8 cellular contexts compared by ENCODE assay signal in genomic region chr5:10250804-10251276, GRCh38. TPM values are rescaled to one million over a fixed set of nuclear protein-coding genes. Genes with fewer than 3 reads are reported as not detected.
A peak's percentile ranks its signal among the peaks of the same experiment; 100 is the strongest.
DNase-seq lines count a peak whose midpoint lies in the region; ATAC-seq, FAIRE-seq and TF ChIP-seq lines count a peak whose summit lies in the region.

No MANE protein-coding gene starts in this region.

- 0 to 1% methylated on average over 16 to 21 of the region's 21 CpGs for WGBS in mesodermal cell (ENCODE audit: insufficient coverage in 2 of 2), 2 experiments

- peaks cover 51% of the 10 kb centered on the region for H3K36me3 ChIP-seq in NT2/D1 (ENCODE audit: insufficient read depth, insufficient read length, low read length)
- H3K36me3 ChIP-seq in bronchial epithelial cell (ENCODE audit: control insufficient read depth, insufficient read depth, low read length): peaks cover 6% of the 10 kb centered on the region
- peaks cover 43% of the 10 kb centered on the region for H3K36me3 ChIP-seq in mesodermal cell (ENCODE audit: control insufficient read depth, insufficient read depth, low read length)

- peak overlapping the region; percentile 99 for H3K27ac ChIP-seq in mesodermal cell (ENCODE audit: low read depth, low read length, severe bottlenecking)

- no peak for FAIRE-seq in bronchial epithelial cell (lab: Jason Lieb, UNC)

- peak; percentile 28 for ATAC-seq in GM21723 (IDR thresholded peaks at IDR 0.05; ENCODE audit: unreplicated experiment)
- ATAC-seq in omental fat pad (ENCODE audit: low FRiP score): no peak

- DNase-seq in CMK (ENCODE audit: low read depth): peak; percentile 52
- no peak for DNase-seq in NT2/D1 (ENCODE audit: low read depth, low spot score)
- DNase-seq in bronchial epithelial cell (ENCODE audit: low read depth): peak; percentile 31
- no peak for DNase-seq in HuH-7 (ENCODE audit: low spot score)
- no peak for DNase-seq in G401 (ENCODE audit: low spot score)
- DNase-seq in omental fat pad (ENCODE audit: low spot score): no peak

- TF ChIP-seq CTCF in bronchial epithelial cell (IDR thresholded peaks at IDR 0.05; ENCODE audit: insufficient read depth, low read length, severe bottlenecking): no peak
- TF ChIP-seq CTCF in omental fat pad (IDR thresholded peaks at IDR 0.05): no peak

- H3K27me3 ChIP-seq in NT2/D1 (ENCODE audit: insufficient read depth, insufficient read length) (no peaks in the 10 kb centered on the region), bronchial epithelial cell (ENCODE audit: control insufficient read depth, insufficient read depth, low read length) (no peaks in the 10 kb centered on the region)

- peaks cover 5% of the 10 kb centered on the region for H3K4me1 ChIP-seq in NT2/D1 (ENCODE audit: insufficient read depth, insufficient read length)
- peaks cover 7% of the 10 kb centered on the region for H3K4me1 ChIP-seq in mesodermal cell (ENCODE audit: control insufficient read depth, insufficient read depth, low read length, poor library complexity, severe bottlenecking)

- H3K9me3 ChIP-seq in NT2/D1 (ENCODE audit: insufficient read depth, low read length) (no peaks in the 10 kb centered on the region), mesodermal cell (ENCODE audit: control insufficient read depth, low read length) (no peaks in the 10 kb centered on the region)

- peak overlapping the region; percentile 91 for H3K9ac ChIP-seq in NT2/D1 (ENCODE audit: insufficient read length, low read depth)

- in situ Hi-C loops in G401 (cut with HindIII; ENCODE audit: low sequenced_read_pairs): no loop called here

- peak overlapping the region; percentile 84 for H3K4me3 ChIP-seq in NT2/D1 (ENCODE audit: insufficient read length, low read depth)
- peak overlapping the region; percentile 79 for H3K4me3 ChIP-seq in bronchial epithelial cell (ENCODE audit: low read depth, low read length)
- H3K4me3 ChIP-seq in mesodermal cell (ENCODE audit: extremely low read depth, insufficient read depth, low read length, poor library complexity, severe bottlenecking): peak overlapping the region; percentile 95

RNA-seq across cellular contexts. Expression of gene CCT5, which starts 0.8 kb away (rescaled TPM):
- total RNA-seq in bronchial epithelial cell (382 and 542 TPM in 2 replicates), omental fat pad (100 to 1,000 TPM; 160 to 310 (median 239) TPM)
- polyA plus RNA-seq in mesodermal cell (2013, experiment 1 of 2): 376 TPM
- 379 TPM for polyA plus RNA-seq in mesodermal cell (2013, experiment 2 of 2)
- 735 and 956 TPM in 2 replicates for total RNA-seq in G401 (2014; rRNA removed; shearing (Covaris generic))

RNA-seq across cellular contexts. Expression of gene ATPSCKMT, which starts 1.2 kb away (rescaled TPM):
- total RNA-seq in bronchial epithelial cell (17.8 and 20.3 TPM in 2 replicates), omental fat pad (10 to 100 TPM; 12.8 to 24.9 (median 18.9) TPM)
- 10.3 TPM for polyA plus RNA-seq in mesodermal cell (2013, experiment 1 of 2)
- 9.7 TPM for polyA plus RNA-seq in mesodermal cell (2013, experiment 2 of 2)
- total RNA-seq in G401 (2014; rRNA removed; shearing (Covaris generic)): 35.0 and 37.4 TPM in 2 replicates

RNA-seq across cellular contexts. Expression of gene CMBL, which starts 56.9 kb away (rescaled TPM):
- total RNA-seq in bronchial epithelial cell: 0.51 and 6.1 TPM in 2 replicates
- 22.7 TPM for polyA plus RNA-seq in mesodermal cell (2013, experiment 1 of 2)
- polyA plus RNA-seq in mesodermal cell (2013, experiment 2 of 2): 24.0 TPM
- total RNA-seq in G401 (2014; rRNA removed; shearing (Covaris generic)): 8.3 and 14.6 TPM in 2 replicates
- 10 to 100 TPM in 1 of 4 donors, 1 to 10 TPM in 3; 7.1 to 16.7 (median 8.7) TPM for total RNA-seq in omental fat pad

Comparison
In these comparisons a context has a peak if more than half of its experiments do, and no peak if none do; other contexts are left out.
1. DNase-seq: peak in CMK (single experiment) and bronchial epithelial cell (single experiment); none in NT2/D1 (single experiment), HuH-7 (single experiment), G401 (single experiment) and omental fat pad (single experiment).
2. Peak in every context shown above with its lines, with median percentiles within 50 percentile points of each other: H3K4me3 ChIP-seq.